ENCODE assay signal across 18 cellular contexts in the genomic region with DNA sequence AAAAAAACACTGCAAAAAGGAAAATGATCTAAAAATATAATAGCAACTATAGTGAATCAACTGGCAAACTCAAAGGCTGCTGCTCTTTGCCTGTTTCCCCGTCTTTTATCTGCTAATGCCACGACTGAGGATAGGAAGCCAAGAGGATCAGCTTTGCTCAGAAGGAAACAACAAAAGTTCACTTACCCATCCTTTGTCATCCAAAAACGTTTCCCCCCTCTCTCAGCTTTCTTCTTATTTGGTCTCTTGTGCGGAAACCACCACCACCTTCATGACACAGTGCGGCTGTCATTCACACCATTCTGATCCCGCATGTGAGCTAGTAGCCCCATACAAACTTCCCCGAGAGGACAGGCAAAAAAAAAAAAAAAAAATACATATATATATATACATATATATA. TPM values are rescaled to one million over a fixed set of nuclear protein-coding genes. Genes with fewer than 3 reads are reported as not detected.
DNase-seq lines count a peak whose midpoint lies in the region; ATAC-seq and TF ChIP-seq lines count a peak whose summit lies in the region.
"Had no signal": no experiment of that assay in that cellular context is flagged by ENCODE, and none has a peak within 500 bp of the region (broad histone marks: within the 10 kb centered on the region; RNA-seq: fewer than 3 reads in every experiment).

No MANE protein-coding gene starts in this region.

- H3K9me2 ChIP-seq in neural cell (ENCODE audit: insufficient read depth, low read length): no peaks in the 10 kb centered on the region

- H3K4me3 ChIP-seq in right cardiac atrium (ENCODE audit: low read length) (peak overlapping the region; percentile 35), neural cell (ENCODE audit: low read length) (peak overlapping the region; percentile 69), mucosa of descending colon (no peak overlapping the region)
- H3K4me3 ChIP-seq: ascending aorta, tibial artery had no signal

- peak; percentile 8 for TF ChIP-seq RAD21 in neural cell (conservative IDR thresholded peaks at IDR 0.05)

- H3K79me2 ChIP-seq in neural cell (replicated peaks; ENCODE audit: insufficient read depth, low read length): peaks cover 50% of the 10 kb centered on the region

- no peaks in the 10 kb centered on the region for H4K20me1 ChIP-seq in neural cell (ENCODE audit: insufficient read depth)

- H3K27me3 ChIP-seq in right cardiac atrium (ENCODE audit: control insufficient read depth, insufficient read depth) (no peaks in the 10 kb centered on the region), neural cell (ENCODE audit: insufficient read depth, low read depth, low read length) (no peaks in the 10 kb centered on the region)
- H3K27me3 ChIP-seq: ascending aorta, tibial artery had no signal

- intact Hi-C loops in right cardiac atrium (cut with DNase I) (no loop called here), mucosa of descending colon (cut with DNase I, micrococcal nuclease) (no loop called here)

- H3F3A ChIP-seq in neural cell (ENCODE audit: insufficient read depth, low read length, poor library complexity, severe bottlenecking): peaks cover 2% of the 10 kb centered on the region

- TF ChIP-seq CTCF in neural cell (IDR thresholded peaks at IDR 0.05; ENCODE audit: poor library complexity, severe bottlenecking) (no peak), mucosa of descending colon (IDR thresholded peaks at IDR 0.05) (no peak)

- WGBS in right cardiac atrium: 4% methylated on average over 7 of the region's 7 CpGs

- no peak for ATAC-seq in right cardiac atrium
- no peak for ATAC-seq in mucosa of descending colon
- ATAC-seq in HG02938 (IDR thresholded peaks at IDR 0.05; ENCODE audit: unreplicated experiment): no peak

- no peak for DNase-seq in right cardiac atrium
- no peak for DNase-seq in SHP77 (lab: John Stamatoyannopoulos, UW)
- DNase-seq in mucosa of descending colon: no peak
- no peak for DNase-seq in HuH-7 (ENCODE audit: low spot score)
- DNase-seq: activated CD4-positive, alpha-beta T cell treated with anti-CD3 and anti-CD28 coated beads, Interleukin-2, amount 50 U/mL, for 48 hours; activated naive CD4-positive, alpha-beta T cell treated with anti-CD3 and anti-CD28 coated beads, Interleukin-2, amount 10 ng/mL, durations not matched to agents 7 days and 5 days; activated T-cell treated with anti-CD3 and anti-CD28 coated beads, Interleukin-2, amount 50 U/mL, for 1 hour; NCI-H1417 treated with DMSO at 0.1 percent for 48 hours; NCI-H2171 treated with DMSO at 0.1 percent for 48 hours; stimulated activated naive CD4-positive, alpha-beta T cell treated with Interleukin-2 at 50 U/mL for 16 hours had no signal

- H3K4me1 ChIP-seq in ES-I3 (ENCODE audit: insufficient read depth, low read length): peaks cover 42% of the 10 kb centered on the region
- no peaks in the 10 kb centered on the region for H3K4me1 ChIP-seq in right cardiac atrium (ENCODE audit: control insufficient read depth, insufficient read depth, low read length)
- no peaks in the 10 kb centered on the region for H3K4me1 ChIP-seq in mucosa of descending colon (ENCODE audit: low read depth)
- H3K4me1 ChIP-seq: ascending aorta, tibial artery had no signal

- H3K9ac ChIP-seq in ES-I3 (ENCODE audit: low read depth, low read length): peak overlapping the region; percentile 54
- peak overlapping the region; percentile 81 for H3K9ac ChIP-seq in neural cell (ENCODE audit: low read length)

- H3K9me3 ChIP-seq in ES-I3 (ENCODE audit: control insufficient read depth, insufficient read depth, low read length) (no peaks in the 10 kb centered on the region), right cardiac atrium (ENCODE audit: control insufficient read depth, low read length) (no peaks in the 10 kb centered on the region), neural cell (ENCODE audit: low read length) (no peaks in the 10 kb centered on the region), mucosa of descending colon (no peaks in the 10 kb centered on the region)
- H3K9me3 ChIP-seq: ascending aorta, tibial artery had no signal

- peak overlapping the region; percentile 56 for H3K27ac ChIP-seq in angular gyrus (ENCODE audit: low read depth, low read length)
- H3K27ac ChIP-seq in right cardiac atrium (ENCODE audit: low read length): no peak overlapping the region
- peak overlapping the region; percentile 93 for H3K27ac ChIP-seq in neural cell (ENCODE audit: low read length)
- H3K27ac ChIP-seq: ascending aorta, tibial artery, VCaP had no signal

- no peaks in the 10 kb centered on the region for H3K36me3 ChIP-seq in ES-I3 (ENCODE audit: insufficient read depth, low read length)
- no peaks in the 10 kb centered on the region for H3K36me3 ChIP-seq in neural cell (ENCODE audit: insufficient read depth, low read length)
- no peaks in the 10 kb centered on the region for H3K36me3 ChIP-seq in mucosa of descending colon (ENCODE audit: low read depth)
- H3K36me3 ChIP-seq: ascending aorta, tibial artery had no signal

- H3K4me2 ChIP-seq in neural cell (ENCODE audit: low read length): peak overlapping the region; percentile 62

- H2AFZ ChIP-seq in neural cell (ENCODE audit: low read depth, low read length): no peak overlapping the region

- no peak for TF ChIP-seq EP300 in neural cell (conservative IDR thresholded peaks at IDR 0.05; ENCODE audit: poor library complexity, severe bottlenecking)

TF ChIP-seq in neural cell, 6 proteins besides CTCF, POLR2A, EP300 and RAD21:
- no peak for TF ChIP-seq TAF1 (IDR thresholded peaks at IDR 0.05; ENCODE audit: low read depth)
- TF ChIP-seq, protein P1, sequence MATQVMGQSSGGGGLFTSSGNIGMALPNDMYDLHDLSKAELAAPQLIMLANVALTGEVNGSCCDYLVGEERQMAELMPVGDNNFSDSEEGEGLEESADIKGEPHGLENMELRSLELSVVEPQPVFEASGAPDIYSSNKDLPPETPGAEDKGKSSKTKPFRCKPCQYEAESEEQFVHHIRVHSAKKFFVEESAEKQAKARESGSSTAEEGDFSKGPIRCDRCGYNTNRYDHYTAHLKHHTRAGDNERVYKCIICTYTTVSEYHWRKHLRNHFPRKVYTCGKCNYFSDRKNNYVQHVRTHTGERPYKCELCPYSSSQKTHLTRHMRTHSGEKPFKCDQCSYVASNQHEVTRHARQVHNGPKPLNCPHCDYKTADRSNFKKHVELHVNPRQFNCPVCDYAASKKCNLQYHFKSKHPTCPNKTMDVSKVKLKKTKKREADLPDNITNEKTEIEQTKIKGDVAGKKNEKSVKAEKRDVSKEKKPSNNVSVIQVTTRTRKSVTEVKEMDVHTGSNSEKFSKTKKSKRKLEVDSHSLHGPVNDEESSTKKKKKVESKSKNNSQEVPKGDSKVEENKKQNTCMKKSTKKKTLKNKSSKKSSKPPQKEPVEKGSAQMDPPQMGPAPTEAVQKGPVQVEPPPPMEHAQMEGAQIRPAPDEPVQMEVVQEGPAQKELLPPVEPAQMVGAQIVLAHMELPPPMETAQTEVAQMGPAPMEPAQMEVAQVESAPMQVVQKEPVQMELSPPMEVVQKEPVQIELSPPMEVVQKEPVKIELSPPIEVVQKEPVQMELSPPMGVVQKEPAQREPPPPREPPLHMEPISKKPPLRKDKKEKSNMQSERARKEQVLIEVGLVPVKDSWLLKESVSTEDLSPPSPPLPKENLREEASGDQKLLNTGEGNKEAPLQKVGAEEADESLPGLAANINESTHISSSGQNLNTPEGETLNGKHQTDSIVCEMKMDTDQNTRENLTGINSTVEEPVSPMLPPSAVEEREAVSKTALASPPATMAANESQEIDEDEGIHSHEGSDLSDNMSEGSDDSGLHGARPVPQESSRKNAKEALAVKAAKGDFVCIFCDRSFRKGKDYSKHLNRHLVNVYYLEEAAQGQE (IDR thresholded peaks at IDR 0.05; ENCODE audit: borderline replicate concordance): peak; percentile 3

RNA-seq across cellular contexts. Expression of gene LRRTM4, which starts 0.7 kb away (rescaled TPM):
- 1 to 10 TPM in 1 of 4 donors, under 1 TPM in 3; 0.50 to 1.0 (median 0.61) TPM for total RNA-seq in right cardiac atrium
- polyA plus RNA-seq in right cardiac atrium: 0.09 TPM
- polyA plus RNA-seq in neural cell: 37.1 and 37.3 TPM in 2 replicates
- 168 and 200 TPM in 2 replicates for polyA minus RNA-seq in neural cell
- 1 to 10 TPM in 1 of 3 donors, under 1 TPM in 1, not detected in 1; 0.41 to 1.4 TPM for total RNA-seq in mucosa of descending colon
- total RNA-seq: ascending aorta had no signal
- polyA plus RNA-seq: esophagus had no signal
